In genomic region chr5:132820162-132820754, GRCh38 we compare ENCODE assay signal across 1 cellular context.
TF ChIP-seq lines count a peak whose summit lies in the region.

No MANE protein-coding gene starts in this region.

TF ChIP-seq in endothelial cell of umbilical vein, 7 proteins besides CTCF, POLR2A, EP300 and RAD21:
- TF ChIP-seq FOS (IDR thresholded peaks at IDR 0.05; ENCODE audit: borderline replicate concordance, insufficient read depth, low read length) (no peak), MAX (IDR thresholded peaks at IDR 0.05; ENCODE audit: insufficient read depth, insufficient read length) (no peak), MYC (IDR thresholded peaks at IDR 0.05; ENCODE audit: low read depth, low read length) (no peak), JUN (IDR thresholded peaks at IDR 0.05; ENCODE audit: borderline replicate concordance, insufficient read depth, insufficient read length, low read depth) (no peak), GATA2 (IDR thresholded peaks at IDR 0.05; ENCODE audit: insufficient read depth, insufficient read length, low read depth, low read length) (no peak), POLR2AphosphoS5 (IDR thresholded peaks at IDR 0.05; ENCODE audit: insufficient read depth, low read depth, low read length) (no peak), EZH2 (IDR thresholded peaks at IDR 0.05; ENCODE audit: borderline replicate concordance, low read depth, low read length, severe bottlenecking) (no peak)
